Comparison of ENCODE assay signal across 20 cellular contexts in the genomic region with DNA sequence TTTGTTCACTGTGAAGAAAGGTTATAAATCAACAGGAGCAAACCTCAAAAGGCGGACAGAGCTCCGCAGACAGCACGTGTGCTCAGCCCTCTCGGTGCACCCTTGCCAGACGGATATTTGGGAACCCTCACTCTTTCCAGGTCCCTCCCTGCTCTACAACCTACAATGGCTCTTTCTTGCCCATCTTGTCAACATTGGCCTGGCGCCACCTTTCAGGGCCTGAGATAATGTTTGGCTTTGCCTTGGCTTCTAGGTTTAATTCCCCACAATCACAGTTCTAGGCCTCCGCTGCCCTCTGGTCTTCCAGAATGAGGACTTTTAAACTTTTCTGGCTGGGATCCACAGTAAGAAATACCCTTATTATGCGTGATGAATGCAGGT. TPM values are rescaled to one million over a fixed set of nuclear protein-coding genes. Genes with fewer than 3 reads are reported as not detected.
DNase-seq lines count a peak whose midpoint lies in the region; ATAC-seq, FAIRE-seq and TF ChIP-seq lines count a peak whose summit lies in the region.
"Had no signal": no experiment of that assay in that cellular context is flagged by ENCODE, and none has a peak within 500 bp of the region (broad histone marks: within the 10 kb centered on the region; RNA-seq: fewer than 3 reads in every experiment).

No MANE protein-coding gene starts in this region.

- POLR2A ChIA-PET in A549 (lab: Yijun Ruan, JAX): no interaction called here

- TF ChIP-seq RAD21 in A549 (conservative IDR thresholded peaks at IDR 0.05 in 1 of 2, IDR thresholded peaks at IDR 0.05 in 1 of 2): no peak

- H3K27ac ChIP-seq in A549: peak overlapping the region; percentile 86 to 89
- H3K27ac ChIP-seq in HUES6 (ENCODE audit: low read depth, low read length): peak overlapping the region; percentile 39; the same call in 1 of the 2 replicates
- peak overlapping the region; percentile 70 for H3K27ac ChIP-seq in mesodermal cell (ENCODE audit: low read depth, low read length, severe bottlenecking)
- H3K27ac ChIP-seq: gastroesophageal sphincter, neural progenitor cell, suprapubic skin had no signal

- no peak for FAIRE-seq in A549 (lab: Jason Lieb, UNC)
- FAIRE-seq: GM19239 had no signal

- H3K4me3 ChIP-seq in A549 (no peak overlapping the region), HUES6 (ENCODE audit: low read depth, low read length) (no peak overlapping the region), mesodermal cell (ENCODE audit: extremely low read depth, insufficient read depth, low read length, poor library complexity, severe bottlenecking) (no peak overlapping the region)
- H3K4me3 ChIP-seq: gastroesophageal sphincter, neural progenitor cell, suprapubic skin had no signal

- CTCF ChIA-PET in A549 (lab: Yijun Ruan, JAX): no interaction called here

- H3K9me3 ChIP-seq in A549: no peaks in the 10 kb centered on the region
- no peaks in the 10 kb centered on the region for H3K9me3 ChIP-seq in HUES6 (ENCODE audit: control insufficient read depth, insufficient read depth, low read depth, low read length)
- H3K9me3 ChIP-seq in mesodermal cell (ENCODE audit: control insufficient read depth, low read length): peaks cover 5% of the 10 kb centered on the region
- H3K9me3 ChIP-seq: gastroesophageal sphincter, suprapubic skin had no signal

- no peaks in the 10 kb centered on the region for H3K27me3 ChIP-seq in HUES6 (ENCODE audit: control insufficient read depth, insufficient read depth, low read length)
- H3K27me3 ChIP-seq: gastroesophageal sphincter, neural progenitor cell, suprapubic skin had no signal

- no peak for TF ChIP-seq POLR2A in A549 (IDR thresholded peaks at IDR 0.05; ENCODE audit: low read length)

- DNase-seq in A549 (ENCODE audit: low read depth in 1 of 2, low spot score in 1 of 2): no peak
- DNase-seq in dermis blood vessel endothelial cell: peak; percentile 10
- DNase-seq in HPDE6-E6E7 (ENCODE audit: extremely low spot score): no peak
- DNase-seq in retina: no peak
- DNase-seq: activated CD4-positive, alpha-beta T cell treated with anti-CD3 and anti-CD28 coated beads for 1 hour; activated CD8-positive, alpha-beta memory T cell treated with anti-CD3 and anti-CD28 coated beads for 24 hours; activated naive CD4-positive, alpha-beta T cell treated with anti-CD3 and anti-CD28 coated beads, Interleukin-2, amount 50 U/mL, for 16 hours; activated T-cell treated with anti-CD3 and anti-CD28 coated beads, Interleukin-2, amount 50 U/mL, for 48 hours; CD4-positive, CD25-positive, alpha-beta regulatory T cell; GDM1; NCI-H748 treated with DMSO at 0.1 percent for 48 hours; OCI-M1 had no signal

- WGBS in A549 (ENCODE audit: missing lambda C conversion rate): 94% methylated on average over 8 of the region's 8 CpGs
- WGBS in mesodermal cell (ENCODE audit: insufficient coverage in 2 of 2), 2 experiments: 95 to 96% methylated on average over 6 to 7 of the region's 8 CpGs

- no peak overlapping the region for H3K9ac ChIP-seq in HUES6 (ENCODE audit: low read length)
- H3K9ac ChIP-seq: neural progenitor cell had no signal

- H3K36me3 ChIP-seq in HUES6 (ENCODE audit: control insufficient read depth, insufficient read depth, low read length) (no peaks in the 10 kb centered on the region), mesodermal cell (ENCODE audit: control insufficient read depth, insufficient read depth, low read length) (no peaks in the 10 kb centered on the region)
- H3K36me3 ChIP-seq: gastroesophageal sphincter, neural progenitor cell, suprapubic skin had no signal

- H3K4me1 ChIP-seq in A549 (peaks cover 54% of the 10 kb centered on the region), HUES6 (ENCODE audit: control insufficient read depth, insufficient read depth, low read length) (peaks cover 12% of the 10 kb centered on the region), mesodermal cell (ENCODE audit: control insufficient read depth, insufficient read depth, low read length, poor library complexity, severe bottlenecking) (peaks cover 19% of the 10 kb centered on the region)
- H3K4me1 ChIP-seq: neural progenitor cell had no signal

- ATAC-seq in A549 (no peak), GM21367 (IDR thresholded peaks at IDR 0.05; ENCODE audit: unreplicated experiment) (no peak), HG03135 (IDR thresholded peaks at IDR 0.05; ENCODE audit: unreplicated experiment) (no peak)
- ATAC-seq: gastroesophageal sphincter had no signal

- TF ChIP-seq CTCF in A549 (IDR thresholded peaks at IDR 0.05): no peak

- H3K4me2 ChIP-seq in A549: peak overlapping the region; percentile 77
- H3K4me2 ChIP-seq: neural progenitor cell had no signal

- no peak for TF ChIP-seq EP300 in A549 (IDR thresholded peaks at IDR 0.05)

TF ChIP-seq in A549, 52 proteins besides CTCF, POLR2A, EP300 and RAD21:
- TF ChIP-seq FOXS1 (CRISPR knock-in tag; IDR thresholded peaks at IDR 0.05): no peak
- no peak for TF ChIP-seq RCOR1 (IDR thresholded peaks at IDR 0.05; ENCODE audit: low read depth, low read length)
- TF ChIP-seq CBX8 (IDR thresholded peaks at IDR 0.05): no peak
- TF ChIP-seq, protein P1, sequence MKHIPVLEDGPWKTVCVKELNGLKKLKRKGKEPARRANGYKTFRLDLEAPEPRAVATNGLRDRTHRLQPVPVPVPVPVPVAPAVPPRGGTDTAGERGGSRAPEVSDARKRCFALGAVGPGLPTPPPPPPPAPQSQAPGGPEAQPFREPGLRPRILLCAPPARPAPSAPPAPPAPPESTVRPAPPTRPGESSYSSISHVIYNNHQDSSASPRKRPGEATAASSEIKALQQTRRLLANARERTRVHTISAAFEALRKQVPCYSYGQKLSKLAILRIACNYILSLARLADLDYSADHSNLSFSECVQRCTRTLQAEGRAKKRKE (CRISPR knock-in tag; IDR thresholded peaks at IDR 0.05; ENCODE audit: low read depth): no peak
- no peak for TF ChIP-seq EHF (CRISPR knock-in tag; IDR thresholded peaks at IDR 0.05)
- TF ChIP-seq FOSB (CRISPR knock-in tag; IDR thresholded peaks at IDR 0.05): no peak
- TF ChIP-seq NPAS2 (CRISPR knock-in tag; IDR thresholded peaks at IDR 0.05; ENCODE audit: borderline replicate concordance): no peak
- TF ChIP-seq, protein P2, sequence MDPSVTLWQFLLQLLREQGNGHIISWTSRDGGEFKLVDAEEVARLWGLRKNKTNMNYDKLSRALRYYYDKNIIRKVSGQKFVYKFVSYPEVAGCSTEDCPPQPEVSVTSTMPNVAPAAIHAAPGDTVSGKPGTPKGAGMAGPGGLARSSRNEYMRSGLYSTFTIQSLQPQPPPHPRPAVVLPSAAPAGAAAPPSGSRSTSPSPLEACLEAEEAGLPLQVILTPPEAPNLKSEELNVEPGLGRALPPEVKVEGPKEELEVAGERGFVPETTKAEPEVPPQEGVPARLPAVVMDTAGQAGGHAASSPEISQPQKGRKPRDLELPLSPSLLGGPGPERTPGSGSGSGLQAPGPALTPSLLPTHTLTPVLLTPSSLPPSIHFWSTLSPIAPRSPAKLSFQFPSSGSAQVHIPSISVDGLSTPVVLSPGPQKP (IDR thresholded peaks at IDR 0.05; ENCODE audit: low read depth, low read length): no peak
- TF ChIP-seq MYC (IDR thresholded peaks at IDR 0.05; ENCODE audit: borderline replicate concordance, low read length): no peak
- TF ChIP-seq RNF2 (IDR thresholded peaks at IDR 0.05; ENCODE audit: borderline replicate concordance, low read depth): no peak
- no peak for TF ChIP-seq SREBF2 (IDR thresholded peaks at IDR 0.05)

RNA-seq across cellular contexts. Expression of a gene that starts 21.9 kb away (rescaled TPM):
- 40.7 and 47.4 TPM in 2 replicates for polyA plus RNA-seq in A549 (2011; rRNA removed)
- 11.8 and 13.5 TPM in 2 replicates for polyA plus RNA-seq in A549 (2012; cell fraction: cytosol; rRNA removed)
- 29.7 and 30.3 TPM in 2 replicates for polyA plus RNA-seq in A549 (2012; cell fraction: nucleus; rRNA removed)
- polyA plus RNA-seq in A549 (2017; fragmentation: RNase III; extraction: RNeasy Plus Mini Kit Qiagen cat#74134 plus additional on column Dnase treatment): 14.6 to 15.8 TPM (median 15.3 TPM) in 3 replicates
- 79.8 and 103 TPM in 2 replicates for polyA minus RNA-seq in A549 (2011; rRNA and poly(A)+ RNA removed)
- total RNA-seq in dermis blood vessel endothelial cell: 34.2 and 38.4 TPM in 2 replicates
- 24.4 TPM for polyA plus RNA-seq in mesodermal cell (2013, experiment 1 of 2)
- polyA plus RNA-seq in mesodermal cell (2013, experiment 2 of 2): 25.2 TPM
- total RNA-seq: CD4-positive, CD25-positive, alpha-beta regulatory T cell had no signal
- polyA plus RNA-seq: CD4-positive, CD25-positive, alpha-beta regulatory T cell had no signal
